ENCODE assay signal across 21 cellular contexts in genomic region chr19:38502410-38503143, GRCh38.
"Had no signal": no experiment of that assay in that cellular context is flagged by ENCODE, and none has a peak within 500 bp of the region (broad histone marks: within the 10 kb centered on the region; RNA-seq: fewer than 3 reads in every experiment).

No MANE protein-coding gene starts in this region.

- H3K27ac ChIP-seq: adrenal gland, ascending aorta, foreskin keratinocyte, lower lobe of right lung, stomach, suprapubic skin, transverse colon, WERI-Rb-1 had no signal

- DNase-seq: activated CD4-positive, alpha-beta T cell treated with anti-CD3 and anti-CD28 coated beads for 1 hour; activated CD4-positive, alpha-beta T cell treated with anti-CD3 and anti-CD28 coated beads, Interleukin-2, amount 50 U/mL, for 1 hour; activated naive CD4-positive, alpha-beta T cell; activated T-cell treated with anti-CD3 and anti-CD28 coated beads, Interleukin-2, amount 50 U/mL, for 24 hours; adrenal gland; central memory CD4-positive, alpha-beta T cell; effector memory CD4-positive, alpha-beta T cell; foreskin keratinocyte; immature natural killer cell; lower lobe of right lung; naive B cell; occipital lobe; small intestine; stomach; transverse colon; WERI-Rb-1 had no signal

- ATAC-seq: foreskin keratinocyte; left lobe of liver; lower lobe of right lung; sciatic nerve; stimulated activated memory B cell treated with anti-CD40 and anti-IgM and Interleukin-4, amounts not matched to agents 10 μg/mL and 1 μg/mL and 100 μg/mL, for 72 hours had no signal

- H3K4me3 ChIP-seq: adrenal gland, ascending aorta, lower lobe of right lung, stomach, suprapubic skin, transverse colon had no signal

- H3K27me3 ChIP-seq: adrenal gland, ascending aorta, foreskin keratinocyte, transverse colon had no signal

- H3K9me3 ChIP-seq: adrenal gland, ascending aorta, lower lobe of right lung, stomach, suprapubic skin, transverse colon had no signal

- H3K4me1 ChIP-seq: adrenal gland, ascending aorta, foreskin keratinocyte, lower lobe of right lung, stomach, suprapubic skin, transverse colon had no signal

- H3K36me3 ChIP-seq: adrenal gland, ascending aorta, lower lobe of right lung, stomach, suprapubic skin, transverse colon, WERI-Rb-1 had no signal
